Comparison of ENCODE assay signal across 1 cellular context in genomic region chr20:41316602-41317535, GRCh38.
TF ChIP-seq lines count a peak whose summit lies in the region.

No MANE protein-coding gene starts in this region.

TF ChIP-seq in SK-N-SH, 30 proteins besides CTCF, POLR2A, EP300 and RAD21 (continued from another document):
- TF ChIP-seq REST (IDR thresholded peaks at IDR 0.05; ENCODE audit: low read depth, low read length) = no peak
- TF ChIP-seq ELF1 (IDR thresholded peaks at IDR 0.05) = no peak
- TF ChIP-seq SMC3 (IDR thresholded peaks at IDR 0.05; ENCODE audit: low read depth, low read length) = no peak
- TF ChIP-seq USF2 (IDR thresholded peaks at IDR 0.05; ENCODE audit: borderline replicate concordance, low read depth, low read length) = no peak
- TF ChIP-seq NFIC (IDR thresholded peaks at IDR 0.05; ENCODE audit: borderline replicate concordance) = 0 out of 2 replicates have a peak, but pooled peaks have one; percentile 16
- TF ChIP-seq USF1 (IDR thresholded peaks at IDR 0.05; ENCODE audit: borderline replicate concordance, low read depth) = no peak
- TF ChIP-seq SIN3A (IDR thresholded peaks at IDR 0.05; ENCODE audit: borderline replicate concordance, low read depth, low read length) = 0 out of 2 replicates have a peak, but pooled peaks have one; percentile 43
- no peak for TF ChIP-seq EZH2phosphoT487 (IDR thresholded peaks at IDR 0.05; ENCODE audit: borderline replicate concordance, low read depth)
- no peak for TF ChIP-seq RCOR1 (IDR thresholded peaks at IDR 0.05; ENCODE audit: low read length)
- no peak for TF ChIP-seq TEAD4 (IDR thresholded peaks at IDR 0.05; ENCODE audit: borderline replicate concordance, insufficient read depth)
- TF ChIP-seq MEF2A (IDR thresholded peaks at IDR 0.05; ENCODE audit: borderline replicate concordance, low read depth) = no peak
- no peak for TF ChIP-seq ZBTB33 (IDR thresholded peaks at IDR 0.05; ENCODE audit: borderline replicate concordance, low read depth)
- TF ChIP-seq IRF3 (IDR thresholded peaks at IDR 0.05; ENCODE audit: low read depth, low read length) = no peak
- peak; percentile 46 for TF ChIP-seq JUND (IDR thresholded peaks at IDR 0.05)
- TF ChIP-seq FOXM1 (IDR thresholded peaks at IDR 0.05; ENCODE audit: low read depth) = no peak
- TF ChIP-seq RXRA (IDR thresholded peaks at IDR 0.05; ENCODE audit: borderline replicate concordance, low read depth) = no peak
- TF ChIP-seq PBX3 (IDR thresholded peaks at IDR 0.05) = peak; percentile 34
- TF ChIP-seq FOXJ3 (CRISPR knock-in tag; IDR thresholded peaks at IDR 0.05) = 0 out of 2 replicates have a peak, but pooled peaks have one; percentile 21
- TF ChIP-seq YY1 (IDR thresholded peaks at IDR 0.05; ENCODE audit: low read depth) = no peak
- TF ChIP-seq GABPA (IDR thresholded peaks at IDR 0.05; ENCODE audit: low read depth) = no peak
- TF ChIP-seq CHD2 (IDR thresholded peaks at IDR 0.05; ENCODE audit: low read length, partially characterized antibody) = no peak
- TF ChIP-seq MAX (IDR thresholded peaks at IDR 0.05; ENCODE audit: low read depth) = peak; percentile 61; the same call in 1 of the 2 replicates
- TF ChIP-seq TCF12 (IDR thresholded peaks at IDR 0.05) = peak; percentile 39; the same call in 1 of the 2 replicates
- TF ChIP-seq NRF1 (IDR thresholded peaks at IDR 0.05; ENCODE audit: low read depth, low read length) = no peak
- peak; percentile 59; the same call in 1 of the 2 replicates for TF ChIP-seq FOSL2 (IDR thresholded peaks at IDR 0.05; ENCODE audit: borderline replicate concordance, low read depth)
- no peak for TF ChIP-seq RFX5 (IDR thresholded peaks at IDR 0.05; ENCODE audit: low read length)
- no peak for TF ChIP-seq TAF1 (IDR thresholded peaks at IDR 0.05; ENCODE audit: borderline replicate concordance, low read depth, low read length)
- peak; percentile 73 for TF ChIP-seq MXI1 (IDR thresholded peaks at IDR 0.05; ENCODE audit: low read depth, low read length)
- no peak for TF ChIP-seq GATA2 (CRISPR knock-in tag; IDR thresholded peaks at IDR 0.05)
